In the genomic region with DNA sequence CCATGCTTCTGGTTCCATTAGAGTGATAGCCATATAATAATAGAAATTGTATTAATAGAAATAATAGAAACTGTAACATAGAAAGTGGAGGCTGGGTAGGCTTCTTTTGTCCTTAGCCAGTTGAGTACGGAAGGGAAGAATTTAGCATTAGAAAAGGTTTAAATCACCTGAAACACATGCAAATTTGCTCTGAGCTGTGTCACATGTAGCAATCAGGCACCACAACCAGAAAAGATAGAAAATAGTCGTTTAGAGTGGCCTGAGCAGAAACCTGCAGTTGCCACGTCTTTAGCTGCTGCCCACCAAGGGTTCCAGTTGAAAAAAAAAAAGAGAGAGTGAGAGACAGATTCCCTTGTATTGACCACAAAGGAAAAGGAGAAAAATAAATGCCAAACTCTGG, we compare ENCODE assay signal across 1 cellular context.
TF ChIP-seq lines count a peak whose summit lies in the region.

No MANE protein-coding gene starts in this region.

TF ChIP-seq in GM23338, 12 proteins besides CTCF, POLR2A, EP300 and RAD21 (continued from another document):
- TF ChIP-seq, protein P1, sequence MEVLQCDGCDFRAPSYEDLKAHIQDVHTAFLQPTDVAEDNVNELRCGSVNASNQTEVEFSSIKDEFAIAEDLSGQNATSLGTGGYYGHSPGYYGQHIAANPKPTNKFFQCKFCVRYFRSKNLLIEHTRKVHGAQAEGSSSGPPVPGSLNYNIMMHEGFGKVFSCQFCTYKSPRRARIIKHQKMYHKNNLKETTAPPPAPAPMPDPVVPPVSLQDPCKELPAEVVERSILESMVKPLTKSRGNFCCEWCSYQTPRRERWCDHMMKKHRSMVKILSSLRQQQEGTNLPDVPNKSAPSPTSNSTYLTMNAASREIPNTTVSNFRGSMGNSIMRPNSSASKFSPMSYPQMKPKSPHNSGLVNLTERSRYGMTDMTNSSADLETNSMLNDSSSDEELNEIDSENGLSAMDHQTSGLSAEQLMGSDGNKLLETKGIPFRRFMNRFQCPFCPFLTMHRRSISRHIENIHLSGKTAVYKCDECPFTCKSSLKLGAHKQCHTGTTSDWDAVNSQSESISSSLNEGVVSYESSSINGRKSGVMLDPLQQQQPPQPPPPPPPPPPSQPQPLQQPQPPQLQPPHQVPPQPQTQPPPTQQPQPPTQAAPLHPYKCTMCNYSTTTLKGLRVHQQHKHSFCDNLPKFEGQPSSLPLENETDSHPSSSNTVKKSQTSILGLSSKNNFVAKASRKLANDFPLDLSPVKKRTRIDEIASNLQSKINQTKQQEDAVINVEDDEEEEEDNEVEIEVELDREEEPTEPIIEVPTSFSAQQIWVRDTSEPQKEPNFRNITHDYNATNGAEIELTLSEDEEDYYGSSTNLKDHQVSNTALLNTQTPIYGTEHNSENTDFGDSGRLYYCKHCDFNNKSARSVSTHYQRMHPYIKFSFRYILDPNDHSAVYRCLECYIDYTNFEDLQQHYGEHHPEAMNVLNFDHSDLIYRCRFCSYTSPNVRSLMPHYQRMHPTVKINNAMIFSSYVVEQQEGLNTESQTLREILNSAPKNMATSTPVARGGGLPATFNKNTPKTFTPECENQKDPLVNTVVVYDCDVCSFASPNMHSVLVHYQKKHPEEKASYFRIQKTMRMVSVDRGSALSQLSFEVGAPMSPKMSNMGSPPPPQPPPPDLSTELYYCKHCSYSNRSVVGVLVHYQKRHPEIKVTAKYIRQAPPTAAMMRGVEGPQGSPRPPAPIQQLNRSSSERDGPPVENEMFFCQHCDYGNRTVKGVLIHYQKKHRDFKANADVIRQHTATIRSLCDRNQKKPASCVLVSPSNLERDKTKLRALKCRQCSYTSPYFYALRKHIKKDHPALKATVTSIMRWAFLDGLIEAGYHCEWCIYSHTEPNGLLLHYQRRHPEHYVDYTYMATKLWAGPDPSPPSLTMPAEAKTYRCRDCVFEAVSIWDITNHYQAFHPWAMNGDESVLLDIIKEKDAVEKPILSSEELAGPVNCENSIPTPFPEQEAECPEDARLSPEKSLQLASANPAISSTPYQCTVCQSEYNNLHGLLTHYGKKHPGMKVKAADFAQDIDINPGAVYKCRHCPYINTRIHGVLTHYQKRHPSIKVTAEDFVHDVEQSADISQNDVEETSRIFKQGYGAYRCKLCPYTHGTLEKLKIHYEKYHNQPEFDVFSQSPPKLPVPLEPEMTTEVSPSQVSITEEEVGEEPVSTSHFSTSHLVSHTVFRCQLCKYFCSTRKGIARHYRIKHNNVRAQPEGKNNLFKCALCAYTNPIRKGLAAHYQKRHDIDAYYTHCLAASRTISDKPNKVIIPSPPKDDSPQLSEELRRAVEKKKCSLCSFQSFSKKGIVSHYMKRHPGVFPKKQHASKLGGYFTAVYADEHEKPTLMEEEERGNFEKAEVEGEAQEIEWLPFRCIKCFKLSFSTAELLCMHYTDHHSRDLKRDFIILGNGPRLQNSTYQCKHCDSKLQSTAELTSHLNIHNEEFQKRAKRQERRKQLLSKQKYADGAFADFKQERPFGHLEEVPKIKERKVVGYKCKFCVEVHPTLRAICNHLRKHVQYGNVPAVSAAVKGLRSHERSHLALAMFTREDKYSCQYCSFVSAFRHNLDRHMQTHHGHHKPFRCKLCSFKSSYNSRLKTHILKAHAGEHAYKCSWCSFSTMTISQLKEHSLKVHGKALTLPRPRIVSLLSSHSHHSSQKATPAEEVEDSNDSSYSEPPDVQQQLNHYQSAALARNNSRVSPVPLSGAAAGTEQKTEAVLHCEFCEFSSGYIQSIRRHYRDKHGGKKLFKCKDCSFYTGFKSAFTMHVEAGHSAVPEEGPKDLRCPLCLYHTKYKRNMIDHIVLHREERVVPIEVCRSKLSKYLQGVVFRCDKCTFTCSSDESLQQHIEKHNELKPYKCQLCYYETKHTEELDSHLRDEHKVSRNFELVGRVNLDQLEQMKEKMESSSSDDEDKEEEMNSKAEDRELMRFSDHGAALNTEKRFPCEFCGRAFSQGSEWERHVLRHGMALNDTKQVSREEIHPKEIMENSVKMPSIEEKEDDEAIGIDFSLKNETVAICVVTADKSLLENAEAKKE (CRISPR knock-in tag; IDR thresholded peaks at IDR 0.05): no peak
